Comparison of ENCODE assay signal across 1 cellular context in the genomic region with DNA sequence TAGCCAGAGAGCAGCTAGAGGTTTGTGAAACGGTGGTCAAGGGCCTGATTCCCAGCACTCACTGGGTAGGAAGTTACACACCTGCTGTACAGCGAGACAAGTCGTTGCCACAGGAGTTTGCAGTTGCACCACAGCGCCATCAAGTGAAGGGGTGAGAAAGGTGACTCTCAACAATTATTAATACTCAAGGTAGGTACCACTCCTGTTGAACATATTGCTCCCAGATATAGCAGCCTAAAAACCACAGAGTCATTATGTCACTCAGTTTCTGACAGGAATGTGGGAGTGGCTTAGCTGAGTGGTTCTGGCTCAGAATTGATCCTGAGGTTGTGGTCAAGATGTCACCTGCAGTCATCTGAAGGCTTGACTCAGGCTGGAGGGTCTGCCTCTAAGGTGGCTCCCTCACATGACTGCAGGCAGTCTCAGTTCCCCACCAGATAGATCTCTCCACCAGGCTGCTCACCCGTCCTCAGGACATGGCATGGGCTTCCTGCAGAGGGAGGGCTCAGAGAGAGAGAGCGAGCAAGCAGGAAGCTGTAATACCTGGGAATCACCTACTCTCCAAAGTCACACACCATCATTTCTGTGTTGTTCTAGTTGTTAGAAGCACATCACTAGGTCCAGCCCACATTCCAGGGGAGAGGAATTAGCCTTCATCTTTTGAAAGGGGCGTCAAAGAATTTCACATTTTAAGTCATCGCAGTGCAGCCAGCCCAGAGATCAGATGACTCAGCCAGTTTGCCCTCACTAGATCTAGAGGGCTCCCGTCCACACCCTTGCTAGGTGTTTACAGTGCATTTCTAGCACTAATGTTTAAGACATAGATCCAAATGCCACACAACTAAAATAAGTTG.
A peak's percentile ranks its signal among the peaks of the same experiment; 100 is the strongest.
TF ChIP-seq lines count a peak whose summit lies in the region.

No MANE protein-coding gene starts in this region.

TF ChIP-seq in K562, 482 proteins besides CTCF, POLR2A, EP300 and RAD21 (continued from another document and continues in another):
- TF ChIP-seq, protein P1, sequence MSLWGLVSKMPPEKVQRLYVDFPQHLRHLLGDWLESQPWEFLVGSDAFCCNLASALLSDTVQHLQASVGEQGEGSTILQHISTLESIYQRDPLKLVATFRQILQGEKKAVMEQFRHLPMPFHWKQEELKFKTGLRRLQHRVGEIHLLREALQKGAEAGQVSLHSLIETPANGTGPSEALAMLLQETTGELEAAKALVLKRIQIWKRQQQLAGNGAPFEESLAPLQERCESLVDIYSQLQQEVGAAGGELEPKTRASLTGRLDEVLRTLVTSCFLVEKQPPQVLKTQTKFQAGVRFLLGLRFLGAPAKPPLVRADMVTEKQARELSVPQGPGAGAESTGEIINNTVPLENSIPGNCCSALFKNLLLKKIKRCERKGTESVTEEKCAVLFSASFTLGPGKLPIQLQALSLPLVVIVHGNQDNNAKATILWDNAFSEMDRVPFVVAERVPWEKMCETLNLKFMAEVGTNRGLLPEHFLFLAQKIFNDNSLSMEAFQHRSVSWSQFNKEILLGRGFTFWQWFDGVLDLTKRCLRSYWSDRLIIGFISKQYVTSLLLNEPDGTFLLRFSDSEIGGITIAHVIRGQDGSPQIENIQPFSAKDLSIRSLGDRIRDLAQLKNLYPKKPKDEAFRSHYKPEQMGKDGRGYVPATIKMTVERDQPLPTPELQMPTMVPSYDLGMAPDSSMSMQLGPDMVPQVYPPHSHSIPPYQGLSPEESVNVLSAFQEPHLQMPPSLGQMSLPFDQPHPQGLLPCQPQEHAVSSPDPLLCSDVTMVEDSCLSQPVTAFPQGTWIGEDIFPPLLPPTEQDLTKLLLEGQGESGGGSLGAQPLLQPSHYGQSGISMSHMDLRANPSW (CRISPR knock-in tag; IDR thresholded peaks at IDR 0.05): 0 out of 2 replicates have a peak, but pooled peaks have one; percentile 6
- TF ChIP-seq, protein P2, sequence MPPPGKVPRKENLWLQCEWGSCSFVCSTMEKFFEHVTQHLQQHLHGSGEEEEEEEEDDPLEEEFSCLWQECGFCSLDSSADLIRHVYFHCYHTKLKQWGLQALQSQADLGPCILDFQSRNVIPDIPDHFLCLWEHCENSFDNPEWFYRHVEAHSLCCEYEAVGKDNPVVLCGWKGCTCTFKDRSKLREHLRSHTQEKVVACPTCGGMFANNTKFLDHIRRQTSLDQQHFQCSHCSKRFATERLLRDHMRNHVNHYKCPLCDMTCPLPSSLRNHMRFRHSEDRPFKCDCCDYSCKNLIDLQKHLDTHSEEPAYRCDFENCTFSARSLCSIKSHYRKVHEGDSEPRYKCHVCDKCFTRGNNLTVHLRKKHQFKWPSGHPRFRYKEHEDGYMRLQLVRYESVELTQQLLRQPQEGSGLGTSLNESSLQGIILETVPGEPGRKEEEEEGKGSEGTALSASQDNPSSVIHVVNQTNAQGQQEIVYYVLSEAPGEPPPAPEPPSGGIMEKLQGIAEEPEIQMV (tag; conservative IDR thresholded peaks at IDR 0.05; ENCODE audit: low read depth): no peak
- TF ChIP-seq MAFF (IDR thresholded peaks at IDR 0.05; ENCODE audit: low read length) (peak; percentile 88), TFAM (CRISPR knock-in tag; conservative IDR thresholded peaks at IDR 0.05) (no peak), RNF2 (IDR thresholded peaks at IDR 0.05) (no peak), HLTF (IDR thresholded peaks at IDR 0.05) (no peak), ZNF79 (CRISPR knock-in tag; IDR thresholded peaks at IDR 0.05; ENCODE audit: low read depth) (no peak), MAFG (tag; conservative IDR thresholded peaks at IDR 0.05) (peak; percentile 92), SP2 (IDR thresholded peaks at IDR 0.05; ENCODE audit: extremely low read depth, low read depth, low read length, poor library complexity, severe bottlenecking) (no peak), ZNF778 (CRISPR knock-in tag; IDR thresholded peaks at IDR 0.05) (no peak), ZC3H8 (IDR thresholded peaks at IDR 0.05) (no peak), U2AF2 (optimal IDR thresholded peaks at IDR 0.05; ENCODE audit: low read depth, low read length) (no peak), ETS2 (tag; IDR thresholded peaks at IDR 0.05; ENCODE audit: borderline replicate concordance, poor library complexity, severe bottlenecking) (no peak), NFIX (CRISPR knock-in tag; IDR thresholded peaks at IDR 0.05; ENCODE audit: low read depth) (no peak), CHD1 (IDR thresholded peaks at IDR 0.05; ENCODE audit: low read length) (no peak), FUS (optimal IDR thresholded peaks at IDR 0.05; ENCODE audit: low read depth, low read length) (no peak), CBFA2T2 (conservative IDR thresholded peaks at IDR 0.05) (no peak), IRF2 (CRISPR knock-in tag; IDR thresholded peaks at IDR 0.05) (no peak), ZNF12 (CRISPR knock-in tag; IDR thresholded peaks at IDR 0.05) (no peak), COPS2 (conservative IDR thresholded peaks at IDR 0.05) (no peak), NFE2L1 (tag; IDR thresholded peaks at IDR 0.05; ENCODE audit: borderline replicate concordance, low read depth) (no peak), KAT2B (IDR thresholded peaks at IDR 0.05; ENCODE audit: low read depth, low read length) (no peak), NFE2 (IDR thresholded peaks at IDR 0.05; ENCODE audit: low read depth) (peak; percentile 95), ZNF184 (CRISPR knock-in tag; IDR thresholded peaks at IDR 0.05) (no peak), FOXM1 (IDR thresholded peaks at IDR 0.05; ENCODE audit: low read depth) (0 out of 2 replicates have a peak, but pooled peaks have one; percentile 26), FOXM1 (CRISPR knock-in tag; IDR thresholded peaks at IDR 0.05; ENCODE audit: low read depth) (no peak), CCAR2 (IDR thresholded peaks at IDR 0.05; ENCODE audit: low read depth, low read length) (no peak), ZC3H4 (CRISPR knock-in tag; IDR thresholded peaks at IDR 0.05; ENCODE audit: borderline replicate concordance) (no peak), TCF3 (CRISPR knock-in tag; IDR thresholded peaks at IDR 0.05) (peak; percentile 52), ADNP (tag; IDR thresholded peaks at IDR 0.05) (0 out of 2 replicates have a peak, but pooled peaks have one; percentile 42), ZKSCAN8 (CRISPR knock-in tag; IDR thresholded peaks at IDR 0.05) (no peak), NCOR1 (IDR thresholded peaks at IDR 0.05) (0 out of 2 replicates have a peak, but pooled peaks have one; percentile 7), ZNF274 (IDR thresholded peaks at IDR 0.05; ENCODE audit: borderline replicate concordance, low read depth, low read length) (no peak), STAT5B (CRISPR knock-in tag; IDR thresholded peaks at IDR 0.05) (no peak), TCFL5 (CRISPR knock-in tag; conservative IDR thresholded peaks at IDR 0.05) (no peak), HSF4 (CRISPR knock-in tag; IDR thresholded peaks at IDR 0.05; ENCODE audit: borderline replicate concordance) (no peak), NR1H2 (CRISPR knock-in tag; IDR thresholded peaks at IDR 0.05) (no peak), KHSRP (IDR thresholded peaks at IDR 0.05) (no peak), TBL1XR1 (IDR thresholded peaks at IDR 0.05; ENCODE audit: low read length in 2 of 2) (peak; percentile 26 to 69; a peak in 2 of 4 replicates), CEBPG (CRISPR knock-in tag; IDR thresholded peaks at IDR 0.05) (no peak), CEBPG (tag; conservative IDR thresholded peaks at IDR 0.05 in 1 of 2, IDR thresholded peaks at IDR 0.05 in 1 of 2) (no peak), ZFX (CRISPR knock-in tag; IDR thresholded peaks at IDR 0.05) (no peak; the same call in 1 of the 2 replicates), TCF7 (IDR thresholded peaks at IDR 0.05; ENCODE audit: borderline replicate concordance) (0 out of 2 replicates have a peak, but pooled peaks have one; percentile 15), EZH2 (IDR thresholded peaks at IDR 0.05; ENCODE audit: borderline replicate concordance, low read depth, low read length) (no peak), SAP30 (IDR thresholded peaks at IDR 0.05; ENCODE audit: borderline replicate concordance, insufficient read depth, low read depth, low read length, poor library complexity, severe bottlenecking) (no peak), CBFB (CRISPR knock-in tag; IDR thresholded peaks at IDR 0.05) (peak; percentile 83; the same call in 1 of the 2 replicates), POLR2H (tag; IDR thresholded peaks at IDR 0.05; ENCODE audit: low read depth) (no peak)
- TF ChIP-seq, protein P3, sequence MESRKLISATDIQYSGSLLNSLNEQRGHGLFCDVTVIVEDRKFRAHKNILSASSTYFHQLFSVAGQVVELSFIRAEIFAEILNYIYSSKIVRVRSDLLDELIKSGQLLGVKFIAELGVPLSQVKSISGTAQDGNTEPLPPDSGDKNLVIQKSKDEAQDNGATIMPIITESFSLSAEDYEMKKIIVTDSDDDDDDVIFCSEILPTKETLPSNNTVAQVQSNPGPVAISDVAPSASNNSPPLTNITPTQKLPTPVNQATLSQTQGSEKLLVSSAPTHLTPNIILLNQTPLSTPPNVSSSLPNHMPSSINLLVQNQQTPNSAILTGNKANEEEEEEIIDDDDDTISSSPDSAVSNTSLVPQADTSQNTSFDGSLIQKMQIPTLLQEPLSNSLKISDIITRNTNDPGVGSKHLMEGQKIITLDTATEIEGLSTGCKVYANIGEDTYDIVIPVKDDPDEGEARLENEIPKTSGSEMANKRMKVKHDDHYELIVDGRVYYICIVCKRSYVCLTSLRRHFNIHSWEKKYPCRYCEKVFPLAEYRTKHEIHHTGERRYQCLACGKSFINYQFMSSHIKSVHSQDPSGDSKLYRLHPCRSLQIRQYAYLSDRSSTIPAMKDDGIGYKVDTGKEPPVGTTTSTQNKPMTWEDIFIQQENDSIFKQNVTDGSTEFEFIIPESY (CRISPR knock-in tag; IDR thresholded peaks at IDR 0.05): peak; percentile 22; the same call in 1 of the 2 replicates
- TF ChIP-seq, protein P4, sequence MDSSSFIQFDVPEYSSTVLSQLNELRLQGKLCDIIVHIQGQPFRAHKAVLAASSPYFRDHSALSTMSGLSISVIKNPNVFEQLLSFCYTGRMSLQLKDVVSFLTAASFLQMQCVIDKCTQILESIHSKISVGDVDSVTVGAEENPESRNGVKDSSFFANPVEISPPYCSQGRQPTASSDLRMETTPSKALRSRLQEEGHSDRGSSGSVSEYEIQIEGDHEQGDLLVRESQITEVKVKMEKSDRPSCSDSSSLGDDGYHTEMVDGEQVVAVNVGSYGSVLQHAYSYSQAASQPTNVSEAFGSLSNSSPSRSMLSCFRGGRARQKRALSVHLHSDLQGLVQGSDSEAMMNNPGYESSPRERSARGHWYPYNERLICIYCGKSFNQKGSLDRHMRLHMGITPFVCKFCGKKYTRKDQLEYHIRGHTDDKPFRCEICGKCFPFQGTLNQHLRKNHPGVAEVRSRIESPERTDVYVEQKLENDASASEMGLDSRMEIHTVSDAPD (CRISPR knock-in tag; IDR thresholded peaks at IDR 0.05): no peak
- TF ChIP-seq, protein P5, sequence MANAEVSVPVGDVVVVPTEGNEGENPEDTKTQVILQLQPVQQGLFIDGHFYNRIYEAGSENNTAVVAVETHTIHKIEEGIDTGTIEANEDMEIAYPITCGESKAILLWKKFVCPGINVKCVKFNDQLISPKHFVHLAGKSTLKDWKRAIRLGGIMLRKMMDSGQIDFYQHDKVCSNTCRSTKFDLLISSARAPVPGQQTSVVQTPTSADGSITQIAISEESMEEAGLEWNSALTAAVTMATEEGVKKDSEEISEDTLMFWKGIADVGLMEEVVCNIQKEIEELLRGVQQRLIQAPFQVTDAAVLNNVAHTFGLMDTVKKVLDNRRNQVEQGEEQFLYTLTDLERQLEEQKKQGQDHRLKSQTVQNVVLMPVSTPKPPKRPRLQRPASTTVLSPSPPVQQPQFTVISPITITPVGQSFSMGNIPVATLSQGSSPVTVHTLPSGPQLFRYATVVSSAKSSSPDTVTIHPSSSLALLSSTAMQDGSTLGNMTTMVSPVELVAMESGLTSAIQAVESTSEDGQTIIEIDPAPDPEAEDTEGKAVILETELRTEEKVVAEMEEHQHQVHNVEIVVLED (CRISPR knock-in tag; IDR thresholded peaks at IDR 0.05): no peak
- TF ChIP-seq, protein P6, sequence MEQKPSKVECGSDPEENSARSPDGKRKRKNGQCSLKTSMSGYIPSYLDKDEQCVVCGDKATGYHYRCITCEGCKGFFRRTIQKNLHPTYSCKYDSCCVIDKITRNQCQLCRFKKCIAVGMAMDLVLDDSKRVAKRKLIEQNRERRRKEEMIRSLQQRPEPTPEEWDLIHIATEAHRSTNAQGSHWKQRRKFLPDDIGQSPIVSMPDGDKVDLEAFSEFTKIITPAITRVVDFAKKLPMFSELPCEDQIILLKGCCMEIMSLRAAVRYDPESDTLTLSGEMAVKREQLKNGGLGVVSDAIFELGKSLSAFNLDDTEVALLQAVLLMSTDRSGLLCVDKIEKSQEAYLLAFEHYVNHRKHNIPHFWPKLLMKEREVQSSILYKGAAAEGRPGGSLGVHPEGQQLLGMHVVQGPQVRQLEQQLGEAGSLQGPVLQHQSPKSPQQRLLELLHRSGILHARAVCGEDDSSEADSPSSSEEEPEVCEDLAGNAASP (IDR thresholded peaks at IDR 0.05): no peak
- TF ChIP-seq, protein P7, sequence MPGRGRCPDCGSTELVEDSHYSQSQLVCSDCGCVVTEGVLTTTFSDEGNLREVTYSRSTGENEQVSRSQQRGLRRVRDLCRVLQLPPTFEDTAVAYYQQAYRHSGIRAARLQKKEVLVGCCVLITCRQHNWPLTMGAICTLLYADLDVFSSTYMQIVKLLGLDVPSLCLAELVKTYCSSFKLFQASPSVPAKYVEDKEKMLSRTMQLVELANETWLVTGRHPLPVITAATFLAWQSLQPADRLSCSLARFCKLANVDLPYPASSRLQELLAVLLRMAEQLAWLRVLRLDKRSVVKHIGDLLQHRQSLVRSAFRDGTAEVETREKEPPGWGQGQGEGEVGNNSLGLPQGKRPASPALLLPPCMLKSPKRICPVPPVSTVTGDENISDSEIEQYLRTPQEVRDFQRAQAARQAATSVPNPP (IDR thresholded peaks at IDR 0.05; ENCODE audit: borderline replicate concordance, insufficient read depth, insufficient read length): no peak
- TF ChIP-seq, protein P8, sequence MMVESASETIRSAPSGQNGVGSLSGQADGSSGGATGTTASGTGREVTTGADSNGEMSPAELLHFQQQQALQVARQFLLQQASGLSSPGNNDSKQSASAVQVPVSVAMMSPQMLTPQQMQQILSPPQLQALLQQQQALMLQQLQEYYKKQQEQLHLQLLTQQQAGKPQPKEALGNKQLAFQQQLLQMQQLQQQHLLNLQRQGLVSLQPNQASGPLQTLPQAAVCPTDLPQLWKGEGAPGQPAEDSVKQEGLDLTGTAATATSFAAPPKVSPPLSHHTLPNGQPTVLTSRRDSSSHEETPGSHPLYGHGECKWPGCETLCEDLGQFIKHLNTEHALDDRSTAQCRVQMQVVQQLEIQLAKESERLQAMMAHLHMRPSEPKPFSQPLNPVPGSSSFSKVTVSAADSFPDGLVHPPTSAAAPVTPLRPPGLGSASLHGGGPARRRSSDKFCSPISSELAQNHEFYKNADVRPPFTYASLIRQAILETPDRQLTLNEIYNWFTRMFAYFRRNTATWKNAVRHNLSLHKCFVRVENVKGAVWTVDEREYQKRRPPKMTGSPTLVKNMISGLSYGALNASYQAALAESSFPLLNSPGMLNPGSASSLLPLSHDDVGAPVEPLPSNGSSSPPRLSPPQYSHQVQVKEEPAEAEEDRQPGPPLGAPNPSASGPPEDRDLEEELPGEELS (CRISPR knock-in tag; IDR thresholded peaks at IDR 0.05; ENCODE audit: borderline replicate concordance): no peak
